ENCODE assay signal across 8 cellular contexts in the genomic region with DNA sequence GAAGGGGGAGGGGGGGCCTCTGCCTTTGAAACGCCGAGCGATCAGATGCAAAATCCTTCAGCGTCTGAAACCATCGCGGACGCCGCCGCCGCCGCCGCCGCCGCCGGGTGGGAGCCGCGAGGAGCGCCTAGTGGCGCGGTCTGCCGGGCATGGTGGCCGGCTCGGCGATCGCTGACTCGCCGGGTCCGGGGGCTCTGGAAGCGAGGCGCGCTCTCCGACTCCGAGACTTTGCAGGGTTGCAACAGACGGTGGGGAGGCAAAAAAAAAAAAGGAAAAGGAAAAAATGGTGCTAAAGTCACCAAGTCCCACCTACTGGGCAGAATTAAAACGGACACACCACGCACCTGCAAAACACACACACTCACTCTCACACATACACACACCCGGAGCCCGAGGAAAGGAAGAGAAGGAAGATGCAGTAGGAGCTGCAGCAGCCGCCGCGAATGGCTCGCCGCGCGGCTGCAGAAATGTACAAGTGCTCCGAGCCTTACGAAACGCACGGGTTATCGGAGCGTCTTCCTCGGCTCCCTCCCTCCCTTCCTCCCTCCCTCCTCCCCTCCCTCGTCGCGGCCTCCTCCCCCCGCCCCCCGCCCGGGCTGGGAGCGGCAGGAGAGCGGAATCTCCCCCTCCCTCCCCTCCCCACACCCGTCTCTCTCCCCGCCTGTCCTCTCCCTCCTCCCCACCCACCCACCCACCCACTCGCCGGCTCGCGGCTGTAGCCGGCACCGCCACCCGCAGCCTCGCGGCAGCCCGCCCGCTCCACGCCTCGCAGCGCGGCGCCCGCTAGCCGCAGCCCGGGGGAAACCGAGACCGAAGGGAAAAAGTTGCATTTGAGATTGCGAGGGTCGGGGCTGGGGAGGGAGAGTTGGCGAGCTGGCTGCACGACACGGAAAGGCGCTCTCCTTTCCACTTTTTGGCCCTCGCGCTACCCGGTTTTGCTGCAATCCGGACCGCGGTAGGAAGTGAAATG. TPM values are rescaled to one million over a fixed set of nuclear protein-coding genes. Genes with fewer than 3 reads are reported as not detected.
DNase-seq lines count a peak whose midpoint lies in the region; ATAC-seq and TF ChIP-seq lines count a peak whose summit lies in the region.

TSS of gene NTRK3 (minus strand) at position 479 of the 970 bp plus-strand sequence. CDS start 586 bp downstream, outside the sequence.

- peaks cover 79% of the 10 kb centered on the region for H3K27me3 ChIP-seq in cardiac muscle cell
- peaks cover 26% of the 10 kb centered on the region for H3K27me3 ChIP-seq in iPS DF 6.9 (ENCODE audit: control insufficient read depth, insufficient read depth, low read length)

- peaks cover 33% of the 10 kb centered on the region for H3K4me1 Mint-ChIP-seq in activated T-cell treated with anti-CD3 and anti-CD28 coated beads, Interleukin-2, amount 50 U/mL, for 72 hours (ENCODE audit: low read depth)

- H3K4me3 ChIP-seq in cardiac muscle cell: peak within 1 kb of the TSS; percentile 62
- H3K4me3 ChIP-seq in iPS DF 6.9 (ENCODE audit: low read length): peak within 1 kb of the TSS; percentile 79
- peak within 1 kb of the TSS; percentile 28 for H3K4me3 ChIP-seq in skeletal muscle cell (ENCODE audit: low read depth, low read length)

- H3K4me3 Mint-ChIP-seq in activated T-cell treated with anti-CD3 and anti-CD28 coated beads, Interleukin-2, amount 50 U/mL, for 72 hours: peak within 1 kb of the TSS; percentile 90 to 93

- H3K36me3 ChIP-seq in cardiac muscle cell: no peaks in the 10 kb centered on the region
- no peaks in the 10 kb centered on the region for H3K36me3 ChIP-seq in iPS DF 6.9 (ENCODE audit: control insufficient read depth, insufficient read depth, low read length)

- ATAC-seq in Right ventricle myocardium inferior: no peak
- ATAC-seq in activated T-cell treated with anti-CD3 and anti-CD28 coated beads, Interleukin-2, amount 50 U/mL, for 72 hours (replicated peaks in 1 of 2): peak; percentile 18 to 31
- no peak for ATAC-seq in GM19023 (IDR thresholded peaks at IDR 0.05; ENCODE audit: unreplicated experiment)
- ATAC-seq in HG03354 (IDR thresholded peaks at IDR 0.05; ENCODE audit: poor library complexity, severe bottlenecking, unreplicated experiment): no peak
- ATAC-seq in GM19397 (IDR thresholded peaks at IDR 0.05; ENCODE audit: unreplicated experiment): no peak

- H3K9me3 Mint-ChIP-seq in activated T-cell treated with anti-CD3 and anti-CD28 coated beads, Interleukin-2, amount 50 U/mL, for 72 hours: no peaks in the 10 kb centered on the region

- H3K4me1 ChIP-seq in cardiac muscle cell (ENCODE audit: low read depth) (no peaks in the 10 kb centered on the region), iPS DF 6.9 (ENCODE audit: control insufficient read depth, insufficient read depth, low read length) (no peaks in the 10 kb centered on the region)

- intact Hi-C loops in Right ventricle myocardium inferior (cut with DNase I): no loop called here

- no peak within 1 kb of the TSS for H3K27ac Mint-ChIP-seq in activated T-cell treated with anti-CD3 and anti-CD28 coated beads, Interleukin-2, amount 50 U/mL, for 72 hours

- peak; percentile 53 to 57 for DNase-seq in cardiac muscle cell (ENCODE audit: low read depth in 1 of 2, low spot score in 1 of 2)
- DNase-seq in Right ventricle myocardium inferior (ENCODE audit: missing footprints): no peak
- DNase-seq in activated T-cell treated with anti-CD3 and anti-CD28 coated beads, Interleukin-2, amount 50 U/mL, for 72 hours: peak; percentile 24 to 27
- no peak for DNase-seq in iPS DF 6.9 (ENCODE audit: low read depth, low spot score)
- DNase-seq in skeletal muscle cell (ENCODE audit: low read depth): no peak

- no peak for TF ChIP-seq CTCF in cardiac muscle cell (IDR thresholded peaks at IDR 0.05; ENCODE audit: low read depth, low read length)

- WGBS in iPS DF 6.9 (ENCODE audit: insufficient coverage, insufficient read length): no CpG with 5 or more reads among the region's 95 CpGs

- peaks cover 84% of the 10 kb centered on the region for H3K27me3 Mint-ChIP-seq in activated T-cell treated with anti-CD3 and anti-CD28 coated beads, Interleukin-2, amount 50 U/mL, for 72 hours (ENCODE audit: low read depth)

- H3K9me3 ChIP-seq in cardiac muscle cell (ENCODE audit: low read depth): no peaks in the 10 kb centered on the region
- no peaks in the 10 kb centered on the region for H3K9me3 ChIP-seq in iPS DF 6.9 (ENCODE audit: control insufficient read depth, insufficient read depth, low read length)

- H3K27ac ChIP-seq in cardiac muscle cell (no peak within 1 kb of the TSS), iPS DF 6.9 (ENCODE audit: low read length) (no peak within 1 kb of the TSS)

- peaks cover 0 to 2% of the 10 kb centered on the region in 2 donors for H3K36me3 Mint-ChIP-seq in activated T-cell treated with anti-CD3 and anti-CD28 coated beads, Interleukin-2, amount 50 U/mL, for 72 hours (ENCODE audit: insufficient read depth in 2 of 2)

RNA-seq across cellular contexts. Expression of gene NTRK3, which starts in this region (rescaled TPM):
- total RNA-seq in cardiac muscle cell (4.4 and 6.2 TPM in 2 replicates), Right ventricle myocardium inferior (5.1 TPM)
- 3.3 and 7.8 TPM in 2 replicates for polyA plus RNA-seq in cardiac muscle cell
- total RNA-seq in activated T-cell treated with anti-CD3 and anti-CD28 coated beads, Interleukin-2, amount 50 U/mL, for 72 hours: 1 to 10 TPM; 4.2 to 8.9 TPM

Comparison
In these comparisons a context has a peak if more than half of its experiments do, and no peak if none do; other contexts are left out.
1. DNase-seq: peak in cardiac muscle cell (2 of 2) and activated T-cell treated with anti-CD3 and anti-CD28 coated beads, Interleukin-2, amount 50 U/mL, for 72 hours (2 of 2); none in Right ventricle myocardium inferior (single experiment), iPS DF 6.9 (single experiment) and skeletal muscle cell (single experiment).
2. H3K4me3 ChIP-seq: peak in every context shown above with its lines; median percentile 79 in iPS DF 6.9; 62 in cardiac muscle cell; 28 in skeletal muscle cell.
3. ATAC-seq: peak in activated T-cell treated with anti-CD3 and anti-CD28 coated beads, Interleukin-2, amount 50 U/mL, for 72 hours (2 of 2); none in Right ventricle myocardium inferior (single experiment), GM19023 (single experiment), HG03354 (single experiment) and GM19397 (single experiment).